In the genomic region with DNA sequence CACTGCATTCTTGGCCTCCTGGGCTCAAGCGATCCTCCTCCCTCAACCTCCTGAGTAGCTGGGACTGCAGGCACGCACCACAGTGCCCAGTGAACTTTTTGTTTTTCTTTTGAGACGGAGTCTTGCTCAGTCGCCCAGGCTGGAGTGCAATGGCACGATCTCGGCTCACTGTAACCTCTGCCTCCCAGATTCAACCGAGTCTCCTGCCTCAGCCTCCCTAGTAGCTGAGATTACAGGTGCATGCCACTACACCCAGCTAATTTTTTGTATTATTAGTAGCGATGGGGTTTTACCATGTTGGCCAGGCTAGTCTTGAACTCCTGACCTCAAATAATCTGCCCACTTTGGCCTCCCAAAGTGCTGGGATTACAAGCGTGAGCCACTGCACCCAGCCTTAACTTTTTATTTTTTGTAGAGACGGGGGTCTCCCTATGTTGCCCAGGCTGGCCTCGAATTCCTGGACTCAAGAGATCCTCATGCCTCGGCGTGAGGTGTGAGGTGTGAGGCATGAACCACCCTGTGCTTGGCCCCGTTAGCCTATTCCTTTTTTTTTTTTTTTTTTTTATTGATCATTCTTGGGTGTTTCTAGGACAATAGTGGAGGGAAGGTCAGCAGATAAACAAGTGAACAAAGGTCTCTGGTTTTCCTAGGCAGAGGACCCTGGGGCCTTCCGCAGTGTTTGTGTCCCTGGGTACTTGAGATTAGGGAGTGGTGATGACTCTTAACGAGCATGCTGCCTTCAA, we compare ENCODE assay signal across 1 cellular context.
TF ChIP-seq lines count a peak whose summit lies in the region.
"Not testable (repeated sequence)": the region's sequence is repeated elsewhere in the genome, so short reads cannot be mapped to it uniquely, and the experiment has no call there.

No MANE protein-coding gene starts in this region.

TF ChIP-seq in HepG2, 621 proteins besides CTCF, POLR2A, EP300 and RAD21:
- TF ChIP-seq, protein P1, sequence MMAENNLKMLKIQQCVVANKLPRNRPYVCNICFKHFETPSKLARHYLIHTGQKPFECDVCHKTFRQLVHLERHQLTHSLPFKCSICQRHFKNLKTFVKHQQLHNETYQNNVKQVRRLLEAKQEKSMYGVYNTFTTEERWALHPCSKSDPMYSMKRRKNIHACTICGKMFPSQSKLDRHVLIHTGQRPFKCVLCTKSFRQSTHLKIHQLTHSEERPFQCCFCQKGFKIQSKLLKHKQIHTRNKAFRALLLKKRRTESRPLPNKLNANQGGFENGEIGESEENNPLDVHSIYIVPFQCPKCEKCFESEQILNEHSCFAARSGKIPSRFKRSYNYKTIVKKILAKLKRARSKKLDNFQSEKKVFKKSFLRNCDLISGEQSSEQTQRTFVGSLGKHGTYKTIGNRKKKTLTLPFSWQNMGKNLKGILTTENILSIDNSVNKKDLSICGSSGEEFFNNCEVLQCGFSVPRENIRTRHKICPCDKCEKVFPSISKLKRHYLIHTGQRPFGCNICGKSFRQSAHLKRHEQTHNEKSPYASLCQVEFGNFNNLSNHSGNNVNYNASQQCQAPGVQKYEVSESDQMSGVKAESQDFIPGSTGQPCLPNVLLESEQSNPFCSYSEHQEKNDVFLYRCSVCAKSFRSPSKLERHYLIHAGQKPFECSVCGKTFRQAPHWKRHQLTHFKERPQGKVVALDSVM (CRISPR knock-in tag; IDR thresholded peaks at IDR 0.05), result peak; percentile 68; the same call in 1 of the 2 replicates
- peak; percentile 29; the same call in 1 of the 2 replicates for TF ChIP-seq SOX5 (CRISPR knock-in tag; IDR thresholded peaks at IDR 0.05; ENCODE audit: borderline replicate concordance)
- TF ChIP-seq, protein P2, sequence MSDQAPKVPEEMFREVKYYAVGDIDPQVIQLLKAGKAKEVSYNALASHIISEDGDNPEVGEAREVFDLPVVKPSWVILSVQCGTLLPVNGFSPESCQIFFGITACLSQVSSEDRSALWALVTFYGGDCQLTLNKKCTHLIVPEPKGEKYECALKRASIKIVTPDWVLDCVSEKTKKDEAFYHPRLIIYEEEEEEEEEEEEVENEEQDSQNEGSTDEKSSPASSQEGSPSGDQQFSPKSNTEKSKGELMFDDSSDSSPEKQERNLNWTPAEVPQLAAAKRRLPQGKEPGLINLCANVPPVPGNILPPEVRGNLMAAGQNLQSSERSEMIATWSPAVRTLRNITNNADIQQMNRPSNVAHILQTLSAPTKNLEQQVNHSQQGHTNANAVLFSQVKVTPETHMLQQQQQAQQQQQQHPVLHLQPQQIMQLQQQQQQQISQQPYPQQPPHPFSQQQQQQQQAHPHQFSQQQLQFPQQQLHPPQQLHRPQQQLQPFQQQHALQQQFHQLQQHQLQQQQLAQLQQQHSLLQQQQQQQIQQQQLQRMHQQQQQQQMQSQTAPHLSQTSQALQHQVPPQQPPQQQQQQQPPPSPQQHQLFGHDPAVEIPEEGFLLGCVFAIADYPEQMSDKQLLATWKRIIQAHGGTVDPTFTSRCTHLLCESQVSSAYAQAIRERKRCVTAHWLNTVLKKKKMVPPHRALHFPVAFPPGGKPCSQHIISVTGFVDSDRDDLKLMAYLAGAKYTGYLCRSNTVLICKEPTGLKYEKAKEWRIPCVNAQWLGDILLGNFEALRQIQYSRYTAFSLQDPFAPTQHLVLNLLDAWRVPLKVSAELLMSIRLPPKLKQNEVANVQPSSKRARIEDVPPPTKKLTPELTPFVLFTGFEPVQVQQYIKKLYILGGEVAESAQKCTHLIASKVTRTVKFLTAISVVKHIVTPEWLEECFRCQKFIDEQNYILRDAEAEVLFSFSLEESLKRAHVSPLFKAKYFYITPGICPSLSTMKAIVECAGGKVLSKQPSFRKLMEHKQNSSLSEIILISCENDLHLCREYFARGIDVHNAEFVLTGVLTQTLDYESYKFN (CRISPR knock-in tag; conservative IDR thresholded peaks at IDR 0.05), result 0 out of 2 replicates have a peak, but pooled peaks have one; percentile 18
- TF ChIP-seq ZNF362 (CRISPR knock-in tag; IDR thresholded peaks at IDR 0.05; ENCODE audit: borderline replicate concordance), result 0 out of 2 replicates have a peak, but pooled peaks have one; percentile 33
- TF ChIP-seq SOX6 (IDR thresholded peaks at IDR 0.05), result not testable (repeated sequence)
- peak; percentile 58; the same call in 1 of the 2 replicates for TF ChIP-seq SOX6 (CRISPR knock-in tag; IDR thresholded peaks at IDR 0.05)
- TF ChIP-seq BCL6 (CRISPR knock-in tag; IDR thresholded peaks at IDR 0.05), result peak; percentile 83
- peak; percentile 64; the same call in 1 of the 2 replicates for TF ChIP-seq MAX (IDR thresholded peaks at IDR 0.05)
